In genomic region chr15:66921319-66921718, GRCh38 we compare ENCODE assay signal across 16 cellular contexts.
DNase-seq lines count a peak whose midpoint lies in the region; ATAC-seq and TF ChIP-seq lines count a peak whose summit lies in the region.
"Had no signal": no experiment of that assay in that cellular context is flagged by ENCODE, and none has a peak within 500 bp of the region (broad histone marks: within the 10 kb centered on the region; RNA-seq: fewer than 3 reads in every experiment).

No MANE protein-coding gene starts in this region.

- ATAC-seq in esophagus mucosa: peak; percentile 56
- ATAC-seq in HG02938 (IDR thresholded peaks at IDR 0.05; ENCODE audit: unreplicated experiment): no peak
- no peak for ATAC-seq in HG03439 (IDR thresholded peaks at IDR 0.05; ENCODE audit: unreplicated experiment)

- H3K4me3 Mint-ChIP-seq in neural crest cell: no peak overlapping the region

- no peaks in the 10 kb centered on the region for H3K4me1 Mint-ChIP-seq in neural crest cell

- H3K27me3 Mint-ChIP-seq in neural crest cell (ENCODE audit: low read depth): no peaks in the 10 kb centered on the region

- H3K27ac Mint-ChIP-seq in neural crest cell (ENCODE audit: unreplicated experiment): peak overlapping the region; percentile 90

- H3K4me3 ChIP-seq in NB4 (ENCODE audit: low read depth, low read length): no peak overlapping the region
- H3K4me3 ChIP-seq: ovary, SJCRH30, tibial nerve had no signal

- peaks cover 5% of the 10 kb centered on the region for H3K36me3 Mint-ChIP-seq in neural crest cell (ENCODE audit: low read depth)

- peaks cover 7% of the 10 kb centered on the region for H3K9me3 Mint-ChIP-seq in neural crest cell

- peak; percentile 50 for DNase-seq in CD1c-positive myeloid dendritic cell (ENCODE audit: extremely low spot score)
- peak; percentile 69 for DNase-seq in NB4 (ENCODE audit: low read depth)
- no peak for DNase-seq in neural crest cell (ENCODE audit: low read depth, low spot score)
- DNase-seq in HCEC 1CT: no peak
- DNase-seq in HK-2 (ENCODE audit: unreplicated experiment): no peak
- DNase-seq: activated gamma-delta T cell treated with Interleukin-2 at 50 U/mL for 16 hours, BE2C, IMR-90, NCI-H1694 treated with DMSO at 0.1 percent for 48 hours, NCI-H526 treated with DMSO at 0.1 percent for 48 hours, ovary, SJCRH30 had no signal

- TF ChIP-seq POLR2A in NB4 (IDR thresholded peaks at IDR 0.05; ENCODE audit: extremely low read depth, insufficient read length): no peak

- no peak for TF ChIP-seq CTCF in NB4 (IDR thresholded peaks at IDR 0.05; ENCODE audit: low read depth, low read length)
- no peak for TF ChIP-seq CTCF in neural crest cell (conservative IDR thresholded peaks at IDR 0.05)

Comparison
In these comparisons a context has a peak if more than half of its experiments do, and no peak if none do; other contexts are left out.
1. DNase-seq: peak in CD1c-positive myeloid dendritic cell (single experiment) and NB4 (single experiment); none in neural crest cell (single experiment), HCEC 1CT (single experiment) and HK-2 (single experiment).